ENCODE assay signal across 20 cellular contexts in genomic region chr15:26674467-26674866, GRCh38.
"Had no signal": no experiment of that assay in that cellular context is flagged by ENCODE, and none has a peak within 500 bp of the region (broad histone marks: within the 10 kb centered on the region; RNA-seq: fewer than 3 reads in every experiment).

No MANE protein-coding gene starts in this region.

- H3K27me3 Mint-ChIP-seq: T-cell had no signal

- DNase-seq: IMR-90, Karpas-422, KG1, MM.1S, NCI-H1092 treated with DMSO at 0.1 percent for 48 hours, NCI-H1436, NCI-H187, NCI-H2029 treated with DMSO at 0.1 percent for 48 hours, NCI-H226, NCI-H446, NCI-H510A, NCI-H524 treated with DMSO at 0.1 percent for 48 hours, NCI-H69, NCI-H774, SHP77, SW 1271, T-cell had no signal

- H3K4me1 Mint-ChIP-seq: T-cell had no signal

- ATAC-seq: HepG2, T-cell had no signal

- H3K4me3 Mint-ChIP-seq: T-cell; T-helper 1 cell treated with Interleukin-12 subunit alpha and Interleukin-12 subunit beta and Interleukin-4 antibody, amounts not matched to agents 30 μg/mL and 1 μg/mL, for 36 hours had no signal

- H3K36me3 Mint-ChIP-seq: T-cell had no signal

- H3K27ac Mint-ChIP-seq: T-cell; T-helper 1 cell treated with Interleukin-12 subunit alpha and Interleukin-12 subunit beta and Interleukin-4 antibody, amounts not matched to agents 30 μg/mL and 1 μg/mL, for 36 hours had no signal

- H3K27ac ChIP-seq: RWPE1 had no signal
